In the genomic region with DNA sequence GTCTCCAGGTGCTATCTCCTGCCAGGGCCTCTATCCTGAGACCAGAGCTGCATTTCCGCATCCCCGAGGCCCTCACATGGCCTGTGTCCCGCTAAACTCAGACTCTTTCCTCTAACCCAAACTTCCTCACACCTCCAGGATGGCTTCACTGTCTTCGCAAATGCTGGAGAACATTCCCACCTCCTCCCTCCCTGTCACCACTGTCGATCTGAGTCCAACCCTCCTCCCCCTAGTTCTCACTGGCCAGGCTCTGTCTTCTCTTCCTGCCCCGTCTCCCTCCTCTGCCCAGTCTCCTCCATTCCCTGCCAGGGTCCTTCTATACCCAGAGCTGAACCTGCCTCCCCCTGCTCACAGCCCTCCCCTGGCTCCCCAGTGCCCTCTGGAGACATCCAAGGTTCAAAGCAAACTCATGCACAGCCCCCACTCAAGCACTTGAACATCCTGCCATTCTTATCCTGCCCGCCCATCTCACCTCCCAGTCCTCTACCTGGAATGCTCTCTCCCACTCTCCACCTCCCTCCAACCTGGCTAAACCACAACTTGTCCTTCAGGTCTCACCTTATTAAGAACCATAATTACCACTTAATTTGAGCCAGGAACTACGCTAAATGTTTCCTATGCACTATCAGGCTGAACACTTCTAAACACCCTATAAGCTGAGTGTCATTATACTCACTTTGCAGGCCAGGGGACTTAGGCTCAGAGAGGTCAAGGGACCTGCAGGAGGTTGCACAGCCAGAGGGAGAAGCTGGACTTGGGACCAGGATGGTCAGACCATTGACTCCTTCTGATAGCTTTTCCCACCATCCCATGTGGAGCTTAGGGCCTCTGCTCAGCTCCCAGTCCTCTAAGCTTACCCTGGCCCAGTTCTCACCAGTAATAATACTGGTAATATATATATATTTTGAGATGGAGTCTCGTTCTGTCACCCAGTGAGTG, we compare ENCODE assay signal across 18 cellular contexts. TPM values are rescaled to one million over a fixed set of nuclear protein-coding genes. Genes with fewer than 3 reads are reported as not detected.
A peak's percentile ranks its signal among the peaks of the same experiment; 100 is the strongest.
DNase-seq lines count a peak whose midpoint lies in the region; ATAC-seq and TF ChIP-seq lines count a peak whose summit lies in the region.
"Had no signal": no experiment of that assay in that cellular context is flagged by ENCODE, and none has a peak within 500 bp of the region (broad histone marks: within the 10 kb centered on the region; RNA-seq: fewer than 3 reads in every experiment).

No MANE protein-coding gene starts in this region.

- H3K9me3 Mint-ChIP-seq in natural killer cell treated with Interleukin-12 subunit alpha and Interleukin-12 subunit beta and Interleukin-15 and Interleukin-18, amount 100 ng/mL, for 72 hours: no peaks in the 10 kb centered on the region

- no peaks in the 10 kb centered on the region for H3K9me3 ChIP-seq in HEK293 (ENCODE audit: control insufficient read depth, insufficient read depth, low read depth, low read length)
- H3K9me3 ChIP-seq: body of pancreas, gastrocnemius medialis, psoas muscle had no signal

- peak overlapping the region; percentile 34 for H3K4me3 Mint-ChIP-seq in natural killer cell treated with Interleukin-12 subunit alpha and Interleukin-12 subunit beta and Interleukin-15 and Interleukin-18, amount 100 ng/mL, for 72 hours
- H3K4me3 Mint-ChIP-seq: activated CD8-positive, alpha-beta T cell treated with anti-CD3 and anti-CD28 coated beads, Interleukin-2, amount 10 ng/mL, durations not matched to agents 7 days and 5 days had no signal

- peak overlapping the region; percentile 76 for H3K27ac ChIP-seq in C4-2B
- no peak overlapping the region for H3K27ac ChIP-seq in HEK293 (ENCODE audit: extremely low read depth, low read depth, low read length)
- H3K27ac ChIP-seq in coronary artery: peak overlapping the region in 1 of 2 donors; percentile 36
- H3K27ac ChIP-seq: body of pancreas, gastrocnemius medialis, KMS-11, psoas muscle had no signal

- H3K4me3 ChIP-seq in HEK293 (ENCODE audit: low read depth, low read length) (no peak overlapping the region), coronary artery (no peak overlapping the region)
- H3K4me3 ChIP-seq: body of pancreas, gastrocnemius medialis, GM12878, psoas muscle had no signal

- DNase-seq in ecto neural progenitor cell (ENCODE audit: low spot score): peak; percentile 41
- DNase-seq in natural killer cell treated with Interleukin-12 subunit alpha and Interleukin-12 subunit beta and Interleukin-15 and Interleukin-18, amount 100 ng/mL, for 72 hours (ENCODE audit: low spot score): peak; percentile 41
- DNase-seq in NCI-H748 (lab: John Stamatoyannopoulos, UW; ENCODE audit: unreplicated experiment): no peak
- no peak for DNase-seq in coronary artery (ENCODE audit: low spot score)
- DNase-seq: activated CD8-positive, alpha-beta T cell treated with anti-CD3 and anti-CD28 coated beads, Interleukin-2, amount 10 ng/mL, durations not matched to agents 7 days and 5 days; activated gamma-delta T cell treated with Interleukin-2 at 50 U/mL for 16 hours; body of pancreas; effector CD8-positive, alpha-beta T cell; gastrocnemius medialis; NCI-H446; stimulated activated CD4-positive, alpha-beta T cell treated with anti-CD3 and anti-CD28 coated beads, Interleukin-12 subunit alpha, Interleukin-12 subunit beta, amount 100 ng/mL, for 4 hours had no signal

- H3K4me1 Mint-ChIP-seq in natural killer cell treated with Interleukin-12 subunit alpha and Interleukin-12 subunit beta and Interleukin-15 and Interleukin-18, amount 100 ng/mL, for 72 hours (ENCODE audit: low read depth in 2 of 2): peaks cover 14 to 23% of the 10 kb centered on the region in 2 donors

- no peak for ATAC-seq in natural killer cell treated with Interleukin-12 subunit alpha and Interleukin-12 subunit beta and Interleukin-15 and Interleukin-18, amount 100 ng/mL, for 72 hours
- ATAC-seq in HG02642 (IDR thresholded peaks at IDR 0.05; ENCODE audit: poor library complexity, unreplicated experiment) (no peak), GM18502 (IDR thresholded peaks at IDR 0.05; ENCODE audit: poor library complexity, unreplicated experiment) (no peak)
- ATAC-seq: activated CD8-positive, alpha-beta T cell treated with anti-CD3 and anti-CD28 coated beads, Interleukin-2, amount 10 ng/mL, durations not matched to agents 7 days and 5 days; body of pancreas; gastrocnemius medialis; GM12878; psoas muscle had no signal

- CTCF ChIA-PET in HEK293 (lab: Yijun Ruan, JAX): interaction anchor here (1.0 kb wide), 1 partner anchor 185 kb away, joined by 3 read pairs; no protein-coding TSS in a partner anchor

- 0 out of 2 replicates have a peak, but pooled peaks cover 8% of the 10 kb centered on the region for H3K4me1 ChIP-seq in HEK293 (ENCODE audit: control insufficient read depth, insufficient read depth, low read length)
- H3K4me1 ChIP-seq: psoas muscle had no signal

- no peaks in the 10 kb centered on the region for H3K36me3 Mint-ChIP-seq in natural killer cell treated with Interleukin-12 subunit alpha and Interleukin-12 subunit beta and Interleukin-15 and Interleukin-18, amount 100 ng/mL, for 72 hours

- peaks cover 0 to 27% of the 10 kb centered on the region in 2 experiments; a peak in 2 of 3 replicates for H3K36me3 ChIP-seq in HEK293 (ENCODE audit: control insufficient read depth in 2 of 2, insufficient read depth in 1 of 2, low read length in 2 of 2)

- H3K27me3 Mint-ChIP-seq in natural killer cell treated with Interleukin-12 subunit alpha and Interleukin-12 subunit beta and Interleukin-15 and Interleukin-18, amount 100 ng/mL, for 72 hours: no peaks in the 10 kb centered on the region

- H3K27ac Mint-ChIP-seq in natural killer cell treated with Interleukin-12 subunit alpha and Interleukin-12 subunit beta and Interleukin-15 and Interleukin-18, amount 100 ng/mL, for 72 hours: no peak overlapping the region
- H3K27ac Mint-ChIP-seq: activated CD8-positive, alpha-beta T cell treated with anti-CD3 and anti-CD28 coated beads, Interleukin-2, amount 10 ng/mL, durations not matched to agents 7 days and 5 days had no signal

- TF ChIP-seq CTCF in C4-2B (conservative IDR thresholded peaks at IDR 0.05): no peak
- TF ChIP-seq CTCF in HEK293 (tag by site-specific recombination; IDR thresholded peaks at IDR 0.05): no peak
- no peak for TF ChIP-seq CTCF in coronary artery (IDR thresholded peaks at IDR 0.05)

- POLR2A ChIA-PET in HEK293 (lab: Yijun Ruan, JAX): interaction anchor here (0.7 to 2.0 kb wide), 4 partner anchors 12 to 25 kb away, joined by 3 to 10 read pairs (median 4); no protein-coding TSS in a partner anchor

TF ChIP-seq in HEK293, 187 proteins besides CTCF, POLR2A, EP300 and RAD21 (continues in another document):
- no peak for TF ChIP-seq ZNF157 (tag by site-specific recombination; IDR thresholded peaks at IDR 0.05)
- no peak for TF ChIP-seq ZNF302 (tag by site-specific recombination; IDR thresholded peaks at IDR 0.05; ENCODE audit: low read depth)
- no peak for TF ChIP-seq BCL11B (tag by site-specific recombination; IDR thresholded peaks at IDR 0.05; ENCODE audit: low read depth)
- no peak for TF ChIP-seq ZNF521 (tag by site-specific recombination; IDR thresholded peaks at IDR 0.05)
- TF ChIP-seq ZNF660 (tag by site-specific recombination; IDR thresholded peaks at IDR 0.05): no peak
- no peak for TF ChIP-seq ZNF335 (tag by site-specific recombination; conservative IDR thresholded peaks at IDR 0.05)
- no peak for TF ChIP-seq ZNF2 (tag by site-specific recombination; IDR thresholded peaks at IDR 0.05)
- TF ChIP-seq ZNF426 (tag by site-specific recombination; IDR thresholded peaks at IDR 0.05): no peak
- TF ChIP-seq, protein P1, sequence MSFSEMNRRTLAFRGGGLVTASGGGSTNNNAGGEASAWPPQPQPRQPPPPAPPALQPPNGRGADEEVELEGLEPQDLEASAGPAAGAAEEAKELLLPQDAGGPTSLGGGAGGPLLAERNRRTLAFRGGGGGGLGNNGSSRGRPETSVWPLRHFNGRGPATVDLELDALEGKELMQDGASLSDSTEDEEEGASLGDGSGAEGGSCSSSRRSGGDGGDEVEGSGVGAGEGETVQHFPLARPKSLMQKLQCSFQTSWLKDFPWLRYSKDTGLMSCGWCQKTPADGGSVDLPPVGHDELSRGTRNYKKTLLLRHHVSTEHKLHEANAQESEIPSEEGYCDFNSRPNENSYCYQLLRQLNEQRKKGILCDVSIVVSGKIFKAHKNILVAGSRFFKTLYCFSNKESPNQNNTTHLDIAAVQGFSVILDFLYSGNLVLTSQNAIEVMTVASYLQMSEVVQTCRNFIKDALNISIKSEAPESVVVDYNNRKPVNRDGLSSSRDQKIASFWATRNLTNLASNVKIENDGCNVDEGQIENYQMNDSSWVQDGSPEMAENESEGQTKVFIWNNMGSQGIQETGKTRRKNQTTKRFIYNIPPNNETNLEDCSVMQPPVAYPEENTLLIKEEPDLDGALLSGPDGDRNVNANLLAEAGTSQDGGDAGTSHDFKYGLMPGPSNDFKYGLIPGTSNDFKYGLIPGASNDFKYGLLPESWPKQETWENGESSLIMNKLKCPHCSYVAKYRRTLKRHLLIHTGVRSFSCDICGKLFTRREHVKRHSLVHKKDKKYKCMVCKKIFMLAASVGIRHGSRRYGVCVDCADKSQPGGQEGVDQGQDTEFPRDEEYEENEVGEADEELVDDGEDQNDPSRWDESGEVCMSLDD (tag by site-specific recombination; IDR thresholded peaks at IDR 0.05): no peak
- TF ChIP-seq, protein P2, sequence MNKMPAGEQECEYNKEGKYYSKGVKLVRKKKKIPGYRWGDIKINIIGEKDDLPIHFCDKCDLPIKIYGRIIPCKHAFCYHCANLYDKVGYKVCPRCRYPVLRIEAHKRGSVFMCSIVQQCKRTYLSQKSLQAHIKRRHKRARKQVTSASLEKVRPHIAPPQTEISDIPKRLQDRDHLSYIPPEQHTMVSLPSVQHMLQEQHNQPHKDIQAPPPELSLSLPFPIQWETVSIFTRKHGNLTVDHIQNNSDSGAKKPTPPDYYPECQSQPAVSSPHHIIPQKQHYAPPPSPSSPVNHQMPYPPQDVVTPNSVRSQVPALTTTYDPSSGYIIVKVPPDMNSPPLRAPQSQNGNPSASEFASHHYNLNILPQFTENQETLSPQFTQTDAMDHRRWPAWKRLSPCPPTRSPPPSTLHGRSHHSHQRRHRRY (tag by site-specific recombination; IDR thresholded peaks at IDR 0.05): no peak
- 0 out of 2 replicates have a peak, but pooled peaks have one; percentile 41 for TF ChIP-seq ZNF16 (tag by site-specific recombination; IDR thresholded peaks at IDR 0.05; ENCODE audit: low read depth)

RNA-seq across cellular contexts. Expression of a gene that starts 1.0 kb away (rescaled TPM):
- 1 to 10 TPM; 1.0 to 2.0 TPM for total RNA-seq in natural killer cell treated with Interleukin-12 subunit alpha and Interleukin-12 subunit beta and Interleukin-15 and Interleukin-18, amount 100 ng/mL, for 72 hours

RNA-seq across cellular contexts. Expression of a gene that starts 23.3 kb away (rescaled TPM):
- total RNA-seq in natural killer cell treated with Interleukin-12 subunit alpha and Interleukin-12 subunit beta and Interleukin-15 and Interleukin-18, amount 100 ng/mL, for 72 hours: 10 to 100 TPM; 41.1 to 83.8 TPM

RNA-seq across cellular contexts. Expression of a gene that starts 25.9 kb away (rescaled TPM):
- 10 to 100 TPM; 49.6 to 74.3 TPM for total RNA-seq in natural killer cell treated with Interleukin-12 subunit alpha and Interleukin-12 subunit beta and Interleukin-15 and Interleukin-18, amount 100 ng/mL, for 72 hours
- total RNA-seq: body of pancreas, gastrocnemius medialis had no signal

RNA-seq across cellular contexts. Expression of a gene that starts 29.6 kb away (rescaled TPM):
- total RNA-seq in natural killer cell treated with Interleukin-12 subunit alpha and Interleukin-12 subunit beta and Interleukin-15 and Interleukin-18, amount 100 ng/mL, for 72 hours: 1,000 to 10,000 TPM; 1,196 to 2,045 TPM
- total RNA-seq: body of pancreas had no signal

RNA-seq across cellular contexts. Expression of a gene that starts 31.5 kb away (rescaled TPM):
- total RNA-seq in natural killer cell treated with Interleukin-12 subunit alpha and Interleukin-12 subunit beta and Interleukin-15 and Interleukin-18, amount 100 ng/mL, for 72 hours: under 1 TPM in 1 of 2 donors, not detected in 1; 0.59 TPM
- total RNA-seq: activated CD8-positive, alpha-beta T cell treated with anti-CD3 and anti-CD28 coated beads, Interleukin-2, amount 10 ng/mL, durations not matched to agents 7 days and 5 days; body of pancreas; gastrocnemius medialis; GM12878 had no signal

Comparison
In these comparisons a context has a peak if more than half of its experiments do, and no peak if none do; other contexts are left out.
1. DNase-seq: peak in ecto neural progenitor cell (single experiment) and natural killer cell treated with Interleukin-12 subunit alpha and Interleukin-12 subunit beta and Interleukin-15 and Interleukin-18, amount 100 ng/mL, for 72 hours (single experiment); none in NCI-H748 (single experiment) and coronary artery (single experiment).